ENCODE assay signal across 35 cellular contexts in genomic region chr2:4585057-4585635, GRCh38.
"Had no signal": no experiment of that assay in that cellular context is flagged by ENCODE, and none has a peak within 500 bp of the region (broad histone marks: within the 10 kb centered on the region; RNA-seq: fewer than 3 reads in every experiment).

No MANE protein-coding gene starts in this region.

- H3K4me3 ChIP-seq: MG63 had no signal

- H3K27me3 ChIP-seq: MG63 had no signal

- H3K36me3 ChIP-seq: MG63 had no signal

- H3K9me3 ChIP-seq: MG63 had no signal

- DNase-seq: Karpas-422, Kasumi-1, MG63, MM.1S, MV-4-11, NCI-H1048, NCI-H1092, NCI-H1092 treated with DMSO at 0.1 percent for 48 hours, NCI-H1105, NCI-H1105 treated with DMSO at 0.1 percent for 48 hours, NCI-H1417, NCI-H1417 treated with DMSO at 0.1 percent for 48 hours, NCI-H1436, NCI-H1436 treated with DMSO at 0.1 percent for 48 hours, NCI-H146, NCI-H1694, NCI-H1694 treated with DMSO at 0.1 percent for 48 hours, NCI-H187, NCI-H187 treated with DMSO at 0.1 percent for 48 hours, NCI-H1930, NCI-H2029, NCI-H2029 treated with DMSO at 0.1 percent for 48 hours, NCI-H2081, NCI-H2081 treated with DMSO at 0.1 percent for 48 hours, NCI-H2107, NCI-H2171, NCI-H2171 treated with DMSO at 0.1 percent for 48 hours, NCI-H2227 treated with DMSO at 0.1 percent for 48 hours, NCI-H226, NCI-H345, NCI-H446, NCI-H446 treated with DMSO at 0.1 percent for 48 hours, NCI-H510A, NCI-H510A treated with DMSO at 0.1 percent for 48 hours, NCI-H524 had no signal
